In genomic region chr1:15297975-15298374, GRCh38 we compare ENCODE assay signal across 5 cellular contexts.
A peak's percentile ranks its signal among the peaks of the same experiment; 100 is the strongest.
TF ChIP-seq lines count a peak whose summit lies in the region.

No MANE protein-coding gene starts in this region.

TF ChIP-seq in HEK293, 187 proteins besides CTCF, POLR2A, EP300 and RAD21:
- TF ChIP-seq ZNF146 (tag by site-specific recombination; IDR thresholded peaks at IDR 0.05): peak; percentile 95

TF ChIP-seq in SK-N-SH treated with all-trans-retinoic acid at 6 μM for 48 hours, 23 proteins besides CTCF, POLR2A, EP300 and RAD21:
- peak; percentile 97 for TF ChIP-seq ZNF8 (CRISPR knock-in tag; IDR thresholded peaks at IDR 0.05)

TF ChIP-seq in WTC11, 78 proteins besides CTCF, POLR2A, EP300 and RAD21:
- TF ChIP-seq GTF2I (CRISPR knock-in tag; conservative IDR thresholded peaks at IDR 0.05): peak; percentile 73

TF ChIP-seq in K562, 482 proteins besides CTCF, POLR2A, EP300 and RAD21:
- TF ChIP-seq ZNF146 (CRISPR knock-in tag; IDR thresholded peaks at IDR 0.05; ENCODE audit: unreplicated experiment) (peak; percentile 89), RBM25 (IDR thresholded peaks at IDR 0.05; ENCODE audit: low read depth, low read length, severe bottlenecking) (peak; percentile 55)

TF ChIP-seq in H1, 55 proteins besides CTCF, POLR2A, EP300 and RAD21:
- TF ChIP-seq KDM1A (IDR thresholded peaks at IDR 0.05; ENCODE audit: borderline replicate concordance, low read length): peak; percentile 65; the same call in 1 of the 2 replicates
